In the genomic region with DNA sequence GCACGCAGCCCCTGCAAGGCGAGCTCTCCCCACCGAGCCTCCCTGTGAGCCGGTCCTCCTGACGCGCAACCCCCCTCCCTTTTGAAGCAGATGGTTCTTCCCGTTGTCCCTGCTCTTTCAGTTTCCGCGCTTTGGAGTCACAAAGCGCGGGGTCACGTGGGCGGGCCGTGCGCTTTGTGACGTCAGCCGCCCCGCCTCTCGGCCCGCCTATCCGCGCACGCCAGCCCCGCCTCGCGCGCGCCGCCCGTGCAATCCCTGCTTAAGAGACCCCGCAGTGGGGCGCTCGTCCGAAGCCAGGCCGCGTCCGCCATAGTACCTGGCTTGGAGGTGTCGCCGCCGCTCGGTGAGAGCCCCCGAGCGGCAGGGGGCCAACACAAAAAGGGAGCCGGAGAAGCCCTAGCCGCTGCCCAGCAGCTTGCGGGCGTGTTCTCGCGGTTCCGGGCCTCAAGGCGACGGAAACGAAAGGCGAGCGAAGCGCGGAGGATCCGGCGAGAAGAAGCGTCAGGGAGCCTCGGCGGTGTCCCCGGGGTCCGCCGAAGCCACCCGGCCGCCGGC, we compare ENCODE assay signal across 8 cellular contexts. TPM values are rescaled to one million over a fixed set of nuclear protein-coding genes. Genes with fewer than 3 reads are reported as not detected.
DNase-seq lines count a peak whose midpoint lies in the region; ATAC-seq and TF ChIP-seq lines count a peak whose summit lies in the region.

A gene with protein sequence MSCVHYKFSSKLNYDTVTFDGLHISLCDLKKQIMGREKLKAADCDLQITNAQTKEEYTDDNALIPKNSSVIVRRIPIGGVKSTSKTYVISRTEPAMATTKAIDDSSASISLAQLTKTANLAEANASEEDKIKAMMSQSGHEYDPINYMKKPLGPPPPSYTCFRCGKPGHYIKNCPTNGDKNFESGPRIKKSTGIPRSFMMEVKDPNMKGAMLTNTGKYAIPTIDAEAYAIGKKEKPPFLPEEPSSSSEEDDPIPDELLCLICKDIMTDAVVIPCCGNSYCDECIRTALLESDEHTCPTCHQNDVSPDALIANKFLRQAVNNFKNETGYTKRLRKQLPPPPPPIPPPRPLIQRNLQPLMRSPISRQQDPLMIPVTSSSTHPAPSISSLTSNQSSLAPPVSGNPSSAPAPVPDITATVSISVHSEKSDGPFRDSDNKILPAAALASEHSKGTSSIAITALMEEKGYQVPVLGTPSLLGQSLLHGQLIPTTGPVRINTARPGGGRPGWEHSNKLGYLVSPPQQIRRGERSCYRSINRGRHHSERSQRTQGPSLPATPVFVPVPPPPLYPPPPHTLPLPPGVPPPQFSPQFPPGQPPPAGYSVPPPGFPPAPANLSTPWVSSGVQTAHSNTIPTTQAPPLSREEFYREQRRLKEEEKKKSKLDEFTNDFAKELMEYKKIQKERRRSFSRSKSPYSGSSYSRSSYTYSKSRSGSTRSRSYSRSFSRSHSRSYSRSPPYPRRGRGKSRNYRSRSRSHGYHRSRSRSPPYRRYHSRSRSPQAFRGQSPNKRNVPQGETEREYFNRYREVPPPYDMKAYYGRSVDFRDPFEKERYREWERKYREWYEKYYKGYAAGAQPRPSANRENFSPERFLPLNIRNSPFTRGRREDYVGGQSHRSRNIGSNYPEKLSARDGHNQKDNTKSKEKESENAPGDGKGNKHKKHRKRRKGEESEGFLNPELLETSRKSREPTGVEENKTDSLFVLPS (N-terminal part only) (plus strand): TSS at position 272 of the 555 bp plus-strand sequence. CDS start 1,061 bp downstream, outside the sequence.

- intact Hi-C loops in uterus (cut with DNase I; ENCODE audit: low total_unique reads), result no loop called here

- H3K36me3 ChIP-seq in right atrium auricular region (no peaks in the 10 kb centered on the region), uterus (no peaks in the 10 kb centered on the region)

- no peaks in the 10 kb centered on the region for H3K9me3 ChIP-seq in T-helper 17 cell (ENCODE audit: control insufficient read depth, low read length, poor library complexity, severe bottlenecking)
- no peaks in the 10 kb centered on the region for H3K9me3 ChIP-seq in right atrium auricular region
- no peaks in the 10 kb centered on the region for H3K9me3 ChIP-seq in uterus

- peak within 1 kb of the TSS; percentile 98 for H3K27ac Mint-ChIP-seq in T-helper 17 cell

- ATAC-seq in HG02885 (IDR thresholded peaks at IDR 0.05; ENCODE audit: poor library complexity, unreplicated experiment) (peak; percentile 92), T-helper 17 cell (peak; percentile 92)

- TF ChIP-seq POLR2A in GM15510 (IDR thresholded peaks at IDR 0.05; ENCODE audit: borderline replicate concordance, extremely low read depth, insufficient read length) (peak; percentile 96), uterus (IDR thresholded peaks at IDR 0.05) (peak; percentile 99 to 100)

- no peak for TF ChIP-seq CTCF in right atrium auricular region (IDR thresholded peaks at IDR 0.05)
- peak; percentile 17 to 52 (median 32) for TF ChIP-seq CTCF in uterus (IDR thresholded peaks at IDR 0.05)

- H3K4me3 ChIP-seq in right atrium auricular region, result peak within 1 kb of the TSS; percentile 92 to 98
- peak within 1 kb of the TSS; percentile 90 to 96 for H3K4me3 ChIP-seq in uterus

- peaks cover 26% of the 10 kb centered on the region for H3K4me1 Mint-ChIP-seq in T-helper 17 cell

- H3K27me3 ChIP-seq in right atrium auricular region, result no peaks in the 10 kb centered on the region
- no peaks in the 10 kb centered on the region for H3K27me3 ChIP-seq in uterus

- H3K36me3 Mint-ChIP-seq in T-helper 17 cell (ENCODE audit: low read depth), result peaks cover 4% of the 10 kb centered on the region

- H3K27me3 Mint-ChIP-seq in T-helper 17 cell, result no peaks in the 10 kb centered on the region

- peaks cover 0 to 30% of the 10 kb centered on the region in 2 donors for H3K4me1 ChIP-seq in right atrium auricular region
- peaks cover 0 to 6% of the 10 kb centered on the region in 2 donors for H3K4me1 ChIP-seq in uterus

- peak within 1 kb of the TSS; percentile 99 for H3K4me3 Mint-ChIP-seq in T-helper 17 cell

- DNase-seq in NCI-H1694 treated with DMSO at 0.1 percent for 48 hours (lab: John Stamatoyannopoulos, UW), result peak; percentile 81
- DNase-seq in T-helper 17 cell, result peak; percentile 88 to 92 (median 92)
- peak; percentile 96 for DNase-seq in right atrium auricular region (ENCODE audit: low spot score)
- peak; percentile 89 for DNase-seq in pulmonary artery endothelial cell (ENCODE audit: low read depth, low spot score)
- peak; percentile 93 to 94 for DNase-seq in uterus

- H3K27ac ChIP-seq in angular gyrus (ENCODE audit: low read depth, low read length) (peak within 1 kb of the TSS; percentile 96), right atrium auricular region (peak within 1 kb of the TSS; percentile 100), uterus (peak within 1 kb of the TSS; percentile 99)

RNA-seq across cellular contexts. Expression of the gene that starts here (rescaled TPM):
- 100 to 1,000 TPM; 122 to 153 TPM for total RNA-seq in T-helper 17 cell
- total RNA-seq in right atrium auricular region, result 10 to 100 TPM; 18.7 to 25.8 TPM
- total RNA-seq in pulmonary artery endothelial cell, result 13.5 and 18.5 TPM in 2 replicates
- total RNA-seq in uterus, result 10 to 100 TPM; 48.7 to 89.1 (median 77.7) TPM

Comparison
In these comparisons a context has a peak if more than half of its experiments do, and no peak if none do; other contexts are left out.
1. Peak in every context shown above with its lines: DNase-seq, ATAC-seq, H3K4me3 ChIP-seq and H3K27ac ChIP-seq.
2. CTCF ChIP-seq: peak in uterus (4 of 4); none in right atrium auricular region (0 of 2).